Comparison of ENCODE assay signal across 8 cellular contexts in genomic region chr19:45691516-45692186, GRCh38. TPM values are rescaled to one million over a fixed set of nuclear protein-coding genes. Genes with fewer than 3 reads are reported as not detected.
DNase-seq lines count a peak whose midpoint lies in the region; ATAC-seq, FAIRE-seq and TF ChIP-seq lines count a peak whose summit lies in the region.

Gene SNRPD2, minus strand, starts transcription at chr19:45691953. Its CDS starts 65 bp downstream, at chr19:45691888.

- peak within 1 kb of the TSS; percentile 83 to 96 (median 91) for H3K27ac ChIP-seq in BLaER1 treated with 17β-estradiol and CSF1 and Interleukin-3, amounts not matched to agents 10 nM and 100 nM
- peak within 1 kb of the TSS; percentile 87 to 96 for H3K27ac ChIP-seq in liver (ENCODE audit: low read depth in 1 of 2, low read length in 2 of 2)

- TF ChIP-seq CTCF in liver (IDR thresholded peaks at IDR 0.05; ENCODE audit: low read depth, low read length, missing input control) = no peak

- peak within 1 kb of the TSS; percentile 97 for H3K27ac Mint-ChIP-seq in activated CD4-positive, alpha-beta T cell treated with anti-CD3 and anti-CD28 coated beads, Interleukin-2, amount 10 ng/mL, durations not matched to agents 24 days and 14 days

- peak within 1 kb of the TSS; percentile 94 for H3K4me3 Mint-ChIP-seq in activated CD4-positive, alpha-beta T cell treated with anti-CD3 and anti-CD28 coated beads, Interleukin-2, amount 10 ng/mL, durations not matched to agents 24 days and 14 days

- H3K4me2 ChIP-seq in BLaER1 treated with 17β-estradiol and CSF1 and Interleukin-3, amounts not matched to agents 10 nM and 100 nM = peak within 1 kb of the TSS; percentile 91 to 99 (median 96)

- peak; percentile 53 for ATAC-seq in HG03442 (IDR thresholded peaks at IDR 0.05; ENCODE audit: unreplicated experiment)

- no peaks in the 10 kb centered on the region for H3K9me3 Mint-ChIP-seq in activated CD4-positive, alpha-beta T cell treated with anti-CD3 and anti-CD28 coated beads, Interleukin-2, amount 10 ng/mL, durations not matched to agents 24 days and 14 days

- no peak for TF ChIP-seq RAD21 in liver (IDR thresholded peaks at IDR 0.05)

- peaks cover 40 to 57% (median 51%) of the 10 kb centered on the region in 11 experiments for H3K36me3 ChIP-seq in BLaER1 treated with 17β-estradiol and CSF1 and Interleukin-3, amounts not matched to agents 10 nM and 100 nM
- peaks cover 0 to 23% (median 13%) of the 10 kb centered on the region in 4 donors for H3K36me3 ChIP-seq in liver (ENCODE audit: control insufficient read depth in 4 of 4, insufficient read depth in 3 of 4, low read depth in 1 of 4, low read length in 3 of 4)

- DNase-seq in GM19239 (ENCODE audit: insufficient read length, low spot score) (peak; percentile 74), NCI-H526 treated with DMSO at 0.1 percent for 48 hours (lab: John Stamatoyannopoulos, UW) (peak; percentile 93), dermis microvascular lymphatic vessel endothelial cell (ENCODE audit: low read depth in 2 of 2) (peak; percentile 93 to 97)
- DNase-seq in activated CD4-positive, alpha-beta T cell treated with anti-CD3 and anti-CD28 coated beads, Interleukin-2, amount 10 ng/mL, durations not matched to agents 24 days and 14 days = peak; percentile 99
- peak; percentile 90 for DNase-seq in stimulated activated CD4-positive, alpha-beta T cell treated with anti-CD3 and anti-CD28 coated beads, Interleukin-4, amount 100 ng/mL, for 1 hour

- peak within 1 kb of the TSS; percentile 74 to 94 (median 83) for H3K4me3 ChIP-seq in BLaER1 treated with 17β-estradiol and CSF1 and Interleukin-3, amounts not matched to agents 10 nM and 100 nM
- H3K4me3 ChIP-seq in liver (ENCODE audit: low read depth in 1 of 3, low read length in 3 of 3) = peak within 1 kb of the TSS; percentile 77 to 97 (median 82)

- H4K20me1 ChIP-seq in BLaER1 treated with 17β-estradiol and CSF1 and Interleukin-3, amounts not matched to agents 10 nM and 100 nM = peaks cover 0 to 51% (median 39%) of the 10 kb centered on the region in 11 experiments; a peak in 16 of 22 replicates

- H3K4me1 ChIP-seq in BLaER1 treated with 17β-estradiol and CSF1 and Interleukin-3, amounts not matched to agents 10 nM and 100 nM = peaks cover 18 to 27% (median 21%) of the 10 kb centered on the region in 10 experiments
- H3K4me1 ChIP-seq in liver (ENCODE audit: control insufficient read depth in 4 of 4, insufficient read depth in 4 of 4, low read length in 3 of 4) = peaks cover 0 to 15% (median 7%) of the 10 kb centered on the region in 4 donors

- H3K27me3 Mint-ChIP-seq in activated CD4-positive, alpha-beta T cell treated with anti-CD3 and anti-CD28 coated beads, Interleukin-2, amount 10 ng/mL, durations not matched to agents 24 days and 14 days = no peaks in the 10 kb centered on the region

- intact Hi-C loops in activated CD4-positive, alpha-beta T cell treated with anti-CD3 and anti-CD28 coated beads, Interleukin-2, amount 10 ng/mL, durations not matched to agents 24 days and 14 days (cut with micrococcal nuclease) = loop anchor here (1.0 to 2.0 kb wide), 10 partner anchors 10 to 195 kb away; partner anchors contain the start of genes FBXO46, GIPR, IRF2BP1 and OPA3

- peaks cover 54% of the 10 kb centered on the region for H3K36me3 Mint-ChIP-seq in activated CD4-positive, alpha-beta T cell treated with anti-CD3 and anti-CD28 coated beads, Interleukin-2, amount 10 ng/mL, durations not matched to agents 24 days and 14 days (ENCODE audit: low read depth)

- H3K9ac ChIP-seq in BLaER1 treated with 17β-estradiol and CSF1 and Interleukin-3, amounts not matched to agents 10 nM and 100 nM = peak within 1 kb of the TSS; percentile 84 to 97 (median 93)
- H3K9ac ChIP-seq in liver (ENCODE audit: low read depth in 1 of 2, low read length in 2 of 2) = peak within 1 kb of the TSS; percentile 53 to 78

- FAIRE-seq in GM19239 (lab: Jason Lieb, UNC) = no peak

- no peaks in the 10 kb centered on the region for H3K27me3 ChIP-seq in BLaER1 treated with 17β-estradiol and CSF1 and Interleukin-3, amounts not matched to agents 10 nM and 100 nM
- no peaks in the 10 kb centered on the region for H3K27me3 ChIP-seq in liver (ENCODE audit: control insufficient read depth in 4 of 4, insufficient read depth in 4 of 4, low read length in 3 of 4)

- WGBS in liver = under 1% methylated on average over 36 of the region's 36 CpGs

- peaks cover 18% of the 10 kb centered on the region for H3K4me1 Mint-ChIP-seq in activated CD4-positive, alpha-beta T cell treated with anti-CD3 and anti-CD28 coated beads, Interleukin-2, amount 10 ng/mL, durations not matched to agents 24 days and 14 days

- H3K9me3 ChIP-seq in BLaER1 treated with 17β-estradiol and CSF1 and Interleukin-3, amounts not matched to agents 10 nM and 100 nM (replicated peaks in 1 of 11) = no peaks in the 10 kb centered on the region
- H3K9me3 ChIP-seq in liver (ENCODE audit: control insufficient read depth in 4 of 4, low read length in 3 of 4) = no peaks in the 10 kb centered on the region

TF ChIP-seq in liver, 16 proteins besides CTCF, POLR2A, EP300 and RAD21:
- TF ChIP-seq JUND (IDR thresholded peaks at IDR 0.05) (no peak), GABPA (IDR thresholded peaks at IDR 0.05 in 1 of 2, conservative IDR thresholded peaks at IDR 0.05 in 1 of 2) (peak; percentile 89 to 97)

RNA-seq across cellular contexts. Expression of gene SNRPD2, which starts in this region (rescaled TPM):
- total RNA-seq in activated CD4-positive, alpha-beta T cell treated with anti-CD3 and anti-CD28 coated beads, Interleukin-2, amount 10 ng/mL, durations not matched to agents 24 days and 14 days = 810 and 849 TPM in 2 replicates
- total RNA-seq in dermis microvascular lymphatic vessel endothelial cell = 222 and 396 TPM in 2 replicates
- 10 to 100 TPM; 38.6 to 71.9 TPM for total RNA-seq in liver
- polyA plus RNA-seq in liver = 100 to 1,000 TPM; 109 to 175 TPM

Comparison
In these comparisons a context has a peak if more than half of its experiments do, and no peak if none do; other contexts are left out.
1. Peak in every context shown above with its lines: DNase-seq, ATAC-seq, H3K4me3 ChIP-seq and H3K27ac ChIP-seq.